In the genomic region with DNA sequence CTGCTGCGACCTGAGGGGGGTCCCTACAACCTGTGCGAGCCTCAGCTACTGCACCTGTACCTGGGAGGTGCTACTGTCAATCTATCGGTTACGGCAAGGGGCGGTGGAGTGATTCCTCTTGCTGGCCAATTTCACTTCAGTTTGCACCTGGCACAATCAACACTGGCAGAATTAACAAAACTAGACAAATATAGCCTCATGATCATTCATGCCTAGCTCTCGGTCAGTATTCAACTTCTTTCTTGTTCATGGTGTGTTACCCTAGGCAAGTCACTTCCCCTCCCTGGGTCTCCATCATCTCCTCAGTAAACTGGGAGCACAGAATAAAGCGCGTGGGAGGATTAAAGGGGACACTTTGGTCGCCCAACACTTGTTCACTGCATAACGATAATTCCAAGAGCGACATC, we compare ENCODE assay signal across 9 cellular contexts. TPM values are rescaled to one million over a fixed set of nuclear protein-coding genes. Genes with fewer than 3 reads are reported as not detected.
A peak's percentile ranks its signal among the peaks of the same experiment; 100 is the strongest.
DNase-seq lines count a peak whose midpoint lies in the region; ATAC-seq, FAIRE-seq and TF ChIP-seq lines count a peak whose summit lies in the region.
"Had no signal": no experiment of that assay in that cellular context is flagged by ENCODE, and none has a peak within 500 bp of the region (broad histone marks: within the 10 kb centered on the region; RNA-seq: fewer than 3 reads in every experiment).

No MANE protein-coding gene starts in this region.

- no peak for TF ChIP-seq CTCF in K562 (IDR thresholded peaks at IDR 0.05 in 2 of 3, conservative IDR thresholded peaks at IDR 0.05 in 1 of 3; ENCODE audit: insufficient read depth in 2 of 3, low read depth in 1 of 3, low read length in 3 of 3)
- TF ChIP-seq CTCF in mesothelial cell of epicardium (IDR thresholded peaks at IDR 0.05; ENCODE audit: unreplicated experiment) = no peak
- TF ChIP-seq CTCF in omental fat pad (IDR thresholded peaks at IDR 0.05) = no peak

- no peaks in the 10 kb centered on the region for H3K9me3 Mint-ChIP-seq in CD4-positive, alpha-beta memory T cell
- H3K9me3 Mint-ChIP-seq in mesothelial cell of epicardium = no peaks in the 10 kb centered on the region

- peak overlapping the region; percentile 94 to 98 (median 96) for H3K4me3 Mint-ChIP-seq in CD4-positive, alpha-beta memory T cell
- H3K4me3 Mint-ChIP-seq in mesothelial cell of epicardium = peak overlapping the region; percentile 94

- CTCF ChIA-PET in CD4-positive, alpha-beta memory T cell (lab: Charles Lee; ENCODE audit: partially characterized antibody) = interaction anchor here (1.0 to 2.0 kb wide), 3 partner anchors 23 to 208 kb away, joined by 3 to 9 read pairs (median 5); no protein-coding TSS in a partner anchor
- CTCF ChIA-PET in K562 (lab: Yijun Ruan, JAX; ENCODE audit: low intra/inter-chr PET ratio) = interaction anchor here (0.6 kb wide), 1 partner anchor 206 kb away, joined by 3 read pairs; no protein-coding TSS in a partner anchor

- H3K4me2 ChIP-seq in K562 (ENCODE audit: insufficient read depth, low read length) = peak overlapping the region; percentile 100

- no peak for FAIRE-seq in K562 (lab: Jason Lieb, UNC)

- 0% methylated on average over 11 of the region's 11 CpGs for WGBS in K562 (ENCODE audit: insufficient coverage, low coverage, missing lambda C conversion rate)

- TF ChIP-seq POLR2A in K562 (conservative IDR thresholded peaks at IDR 0.05) = no peak

- in situ Hi-C loops in K562 (cut with MboI) = loop anchor here (5.0 kb wide), 1 partner anchor 213 kb away; no protein-coding TSS in a partner anchor

- ATAC-seq in HG03135 (IDR thresholded peaks at IDR 0.05; ENCODE audit: unreplicated experiment) = peak; percentile 7
- ATAC-seq in K562 = no peak
- ATAC-seq in omental fat pad (ENCODE audit: low FRiP score) = no peak

- H3K4me3 ChIP-seq in CD4-positive, alpha-beta memory T cell (ENCODE audit: low read length in 2 of 2) = peak overlapping the region; percentile 91 to 93
- peak overlapping the region; percentile 69 for H3K4me3 ChIP-seq in K562

- TF ChIP-seq EP300 in K562 (IDR thresholded peaks at IDR 0.05; ENCODE audit: low read length) = no peak

- no peaks in the 10 kb centered on the region for H3K27me3 ChIP-seq in CD4-positive, alpha-beta memory T cell (ENCODE audit: insufficient read depth, low read length)
- no peaks in the 10 kb centered on the region; a peak in 1 of 5 replicates for H3K27me3 ChIP-seq in K562 (ENCODE audit: control insufficient read depth in 2 of 2, insufficient read depth in 2 of 2, low read length in 2 of 2)

- peaks cover 91% of the 10 kb centered on the region for H3K79me2 ChIP-seq in K562 (ENCODE audit: control insufficient read depth, insufficient read depth, low read length)

- H4K20me1 ChIP-seq in K562 (replicated peaks; ENCODE audit: control insufficient read depth, insufficient read depth, low read length) = peaks cover 22% of the 10 kb centered on the region; the same call in 1 of the 2 replicates

- peaks cover 9 to 32% of the 10 kb centered on the region in 2 donors for H3K36me3 Mint-ChIP-seq in CD4-positive, alpha-beta memory T cell
- H3K36me3 Mint-ChIP-seq in mesothelial cell of epicardium = peaks cover 4% of the 10 kb centered on the region

- DNase-seq in CD4-positive, alpha-beta memory T cell = peak in 1 of 5 donors; percentile 24
- DNase-seq in K562 (ENCODE audit: extremely low read depth in 1 of 4, low spot score in 3 of 4) = no peak
- DNase-seq in mesothelial cell of epicardium (ENCODE audit: low spot score in 2 of 2, unreplicated experiment in 2 of 2) = no peak
- no peak for DNase-seq in DMS153 treated with DMSO at 0.1 percent for 48 hours (lab: John Stamatoyannopoulos, UW; ENCODE audit: unreplicated experiment)
- no peak for DNase-seq in HT-29 (ENCODE audit: low spot score)
- DNase-seq in putamen (ENCODE audit: low spot score) = no peak
- DNase-seq in omental fat pad (ENCODE audit: low spot score) = no peak

- TF ChIP-seq RAD21 in K562 (CRISPR knock-in tag; conservative IDR thresholded peaks at IDR 0.05 in 1 of 2, IDR thresholded peaks at IDR 0.05 in 1 of 2) = no peak

- H3K9me1 ChIP-seq in K562 (ENCODE audit: control insufficient read depth, insufficient read depth, low read length) = peaks cover 5% of the 10 kb centered on the region

- intact Hi-C loops in CD4-positive, alpha-beta memory T cell (cut with micrococcal nuclease) = loop anchor here (1.0 to 2.0 kb wide), 8 partner anchors 7 to 263 kb away; a partner anchor contains a TSS
- intact Hi-C loops in K562 (cut with micrococcal nuclease) = loop anchor here (10.0 kb wide), 1 partner anchor 130 kb away; no protein-coding TSS in a partner anchor

- peaks cover 49% of the 10 kb centered on the region for H3K4me1 ChIP-seq in CD4-positive, alpha-beta memory T cell (ENCODE audit: insufficient read depth, low read length)
- H3K4me1 ChIP-seq in K562 (replicated peaks in 1 of 2; ENCODE audit: control insufficient read depth in 2 of 2, insufficient read depth in 2 of 2, low read length in 2 of 2) = peaks cover 28 to 52% of the 10 kb centered on the region in 2 experiments; a peak in 4 of 5 replicates

- peak overlapping the region; percentile 77 for H3K27ac ChIP-seq in CD4-positive, alpha-beta memory T cell (ENCODE audit: low read depth, low read length)
- H3K27ac ChIP-seq in K562 (ENCODE audit: extremely low read depth, low read depth, low read length) = peak overlapping the region; percentile 92

- H3K36me3 ChIP-seq in CD4-positive, alpha-beta memory T cell (ENCODE audit: insufficient read depth, low read length) = peaks cover 23% of the 10 kb centered on the region
- peaks cover 44% of the 10 kb centered on the region for H3K36me3 ChIP-seq in K562 (ENCODE audit: control insufficient read depth, insufficient read depth, low read length)

- peak overlapping the region; percentile 89 to 98 (median 98) for H3K27ac Mint-ChIP-seq in CD4-positive, alpha-beta memory T cell
- peak overlapping the region; percentile 96 for H3K27ac Mint-ChIP-seq in mesothelial cell of epicardium

- POLR2A ChIA-PET in CD4-positive, alpha-beta memory T cell (lab: Charles Lee; ENCODE audit: partially characterized antibody) = interaction anchor here (0.7 to 5.6 kb wide), 15 partner anchors 9 to 234 kb away, joined by 3 to 84 read pairs (median 5); a partner anchor contains a TSS
- POLR2A ChIA-PET in K562 (lab: Yijun Ruan, JAX) = interaction anchor here (0.7 to 1.9 kb wide), 10 partner anchors 9 to 208 kb away, joined by 3 to 13 read pairs (median 4); a partner anchor contains a TSS

- H3K9me3 ChIP-seq in CD4-positive, alpha-beta memory T cell (ENCODE audit: control insufficient read depth in 1 of 2, low read length in 2 of 2) = no peaks in the 10 kb centered on the region
- no peaks in the 10 kb centered on the region for H3K9me3 ChIP-seq in K562 (replicated peaks; ENCODE audit: control insufficient read depth, insufficient read depth, low read depth, low read length)

- peak overlapping the region; percentile 87 for H2AFZ ChIP-seq in K562 (ENCODE audit: low read depth, low read length)

- no peaks in the 10 kb centered on the region for H3K27me3 Mint-ChIP-seq in CD4-positive, alpha-beta memory T cell
- H3K27me3 Mint-ChIP-seq in mesothelial cell of epicardium (ENCODE audit: low read depth) = no peaks in the 10 kb centered on the region

- TSS peak; percentile 77 for BruUV-seq in K562 (replicated peaks; lab: Mats Ljungman, UMichigan)

- peak overlapping the region; percentile 96 to 100 for H3K9ac ChIP-seq in K562 (ENCODE audit: insufficient read depth in 1 of 2, low read depth in 2 of 2, low read length in 2 of 2)

- peaks cover 36 to 79% (median 50%) of the 10 kb centered on the region in 4 donors for H3K4me1 Mint-ChIP-seq in CD4-positive, alpha-beta memory T cell
- peaks cover 35% of the 10 kb centered on the region for H3K4me1 Mint-ChIP-seq in mesothelial cell of epicardium

RNA-seq across cellular contexts. Expression of a gene that starts 0.6 kb away (rescaled TPM):
- total RNA-seq in CD4-positive, alpha-beta memory T cell = 10 to 100 TPM; 20.0 to 20.9 TPM
- polyA plus RNA-seq in CD4-positive, alpha-beta memory T cell = 10 to 100 TPM in 1 of 2 donors, 1 to 10 TPM in 1; 5.7 to 11.2 TPM
- total RNA-seq in K562 (2011; cell fraction: chromatin; rRNA removed; ENCODE audit: low replicate concordance) = 66.7 and 93.9 TPM in 2 replicates
- 51.6 and 54.4 TPM in 2 replicates for total RNA-seq in K562 (2011; cell fraction: nucleolus; rRNA removed)
- 56.7 and 58.4 TPM in 2 replicates for total RNA-seq in K562 (2011; cell fraction: nucleoplasm; rRNA removed)
- total RNA-seq in K562 (2014; rRNA removed) = 23.3 and 28.2 TPM in 2 replicates
- 20.5 and 22.1 TPM in 2 replicates for total RNA-seq in K562 (2014; rRNA removed; fragmentation: Illumina TruSeq; extraction: Trizol)
- total RNA-seq in K562 (2015; rRNA removed; fragmentation: Illumina TruSeq; extraction: Trizol) = 22.6 and 22.8 TPM in 2 replicates
- 44.8 and 49.9 TPM in 2 replicates for total RNA-seq in K562 (2021)
- 36.0 and 37.0 TPM in 2 replicates for polyA plus RNA-seq in K562 (2011; rRNA removed)
- polyA plus RNA-seq in K562 (2011; cell fraction: cytosol; rRNA removed) = 21.9 and 29.0 TPM in 2 replicates
- 44.9 and 51.5 TPM in 2 replicates for polyA plus RNA-seq in K562 (2011; cell fraction: nucleus; rRNA removed)
- polyA plus RNA-seq in K562 (2012) = 22.9 and 35.2 TPM in 2 replicates
- polyA plus RNA-seq in K562 (2014; fragmentation: Illumina TruSeq; extraction: Trizol) = 34.9 and 38.9 TPM in 2 replicates
- polyA plus RNA-seq in K562 (2014; fragmentation: Nextera tagmentation; extraction: Ambion mirVana) = 10 to 100 TPM; 34.5 to 53.2 TPM
- polyA plus RNA-seq in K562 (2014; rRNA removed) = 39.6 and 45.1 TPM in 2 replicates
- 20.4 and 22.9 TPM in 2 replicates for polyA minus RNA-seq in K562 (2011; rRNA and poly(A)+ RNA removed)
- polyA minus RNA-seq in K562 (2011; cell fraction: cytosol; rRNA and poly(A)+ RNA removed) = 18.8 and 19.5 TPM in 2 replicates
- 14.0 and 19.4 TPM in 2 replicates for polyA minus RNA-seq in K562 (2011; cell fraction: nucleus; rRNA and poly(A)+ RNA removed)
- total RNA-seq in mesothelial cell of epicardium = 11.9 to 14.7 TPM (median 13.3 TPM) in 3 replicates
- total RNA-seq in HT-29 (2014; rRNA removed; shearing (Covaris generic)) = 9.1 and 11.7 TPM in 2 replicates
- 1 to 10 TPM; 4.0 to 7.3 (median 6.1) TPM for total RNA-seq in omental fat pad

RNA-seq across cellular contexts. Expression of a gene that starts 0.9 kb away (rescaled TPM):
- 100 to 1,000 TPM; 176 to 181 TPM for total RNA-seq in CD4-positive, alpha-beta memory T cell
- 10 to 100 TPM in 1 of 2 donors, 1 to 10 TPM in 1; 1.3 to 25.8 TPM for polyA plus RNA-seq in CD4-positive, alpha-beta memory T cell
- 236 and 527 TPM in 2 replicates for total RNA-seq in K562 (2011; cell fraction: chromatin; rRNA removed; ENCODE audit: low replicate concordance)
- 224 and 226 TPM in 2 replicates for total RNA-seq in K562 (2011; cell fraction: nucleolus; rRNA removed)
- total RNA-seq in K562 (2011; cell fraction: nucleoplasm; rRNA removed) = 197 and 205 TPM in 2 replicates
- total RNA-seq in K562 (2014; rRNA removed) = 31.7 and 48.0 TPM in 2 replicates
- total RNA-seq in K562 (2014; rRNA removed; fragmentation: Illumina TruSeq; extraction: Trizol) = 17.5 and 18.5 TPM in 2 replicates
- 23.0 and 23.5 TPM in 2 replicates for total RNA-seq in K562 (2015; rRNA removed; fragmentation: Illumina TruSeq; extraction: Trizol)
- 66.5 and 77.6 TPM in 2 replicates for total RNA-seq in K562 (2021)
- 18.7 and 38.8 TPM in 2 replicates for polyA plus RNA-seq in K562 (2011; rRNA removed)
- polyA plus RNA-seq in K562 (2011; cell fraction: cytosol; rRNA removed) = 18.1 and 19.7 TPM in 2 replicates
- 257 and 300 TPM in 2 replicates for polyA plus RNA-seq in K562 (2011; cell fraction: nucleus; rRNA removed)
- polyA plus RNA-seq in K562 (2012) = 42.8 and 67.6 TPM in 2 replicates
- 33.1 and 34.3 TPM in 2 replicates for polyA plus RNA-seq in K562 (2014; fragmentation: Illumina TruSeq; extraction: Trizol)
- 1 to 10 TPM; 2.4 to 3.0 TPM for polyA plus RNA-seq in K562 (2014; fragmentation: Nextera tagmentation; extraction: Ambion mirVana)
- polyA plus RNA-seq in K562 (2014; rRNA removed) = 36.3 and 41.4 TPM in 2 replicates
- 30.7 and 36.0 TPM in 2 replicates for polyA minus RNA-seq in K562 (2011; rRNA and poly(A)+ RNA removed)
- polyA minus RNA-seq in K562 (2011; cell fraction: cytosol; rRNA and poly(A)+ RNA removed) = 38.7 and 60.5 TPM in 2 replicates
- 78.2 and 87.4 TPM in 2 replicates for polyA minus RNA-seq in K562 (2011; cell fraction: nucleus; rRNA and poly(A)+ RNA removed)
- total RNA-seq in mesothelial cell of epicardium = 86.0 to 90.8 TPM (median 87.7 TPM) in 3 replicates
- 63.4 and 67.9 TPM in 2 replicates for total RNA-seq in HT-29 (2014; rRNA removed; shearing (Covaris generic))
- 100 to 1,000 TPM in 2 of 4 donors, 10 to 100 TPM in 2; 52.7 to 149 (median 85.7) TPM for total RNA-seq in omental fat pad

RNA-seq across cellular contexts. Expression of a gene that starts 48.0 kb away (rescaled TPM):
- total RNA-seq in CD4-positive, alpha-beta memory T cell = 1 to 10 TPM; 2.0 to 3.0 TPM
- under 1 TPM; 0.88 to 0.96 TPM for polyA plus RNA-seq in CD4-positive, alpha-beta memory T cell
- total RNA-seq in K562 (2011; cell fraction: chromatin; rRNA removed; ENCODE audit: low replicate concordance) = 7.2 and 17.1 TPM in 2 replicates
- 12.9 and 14.3 TPM in 2 replicates for total RNA-seq in K562 (2011; cell fraction: nucleolus; rRNA removed)
- 12.8 and 15.2 TPM in 2 replicates for total RNA-seq in K562 (2011; cell fraction: nucleoplasm; rRNA removed)
- total RNA-seq in K562 (2014; rRNA removed) (1.3 and 2.1 TPM in 2 replicates), K562 (2014; rRNA removed; fragmentation: Illumina TruSeq; extraction: Trizol) (0.29 and 0.69 TPM in 2 replicates), K562 (2015; rRNA removed; fragmentation: Illumina TruSeq; extraction: Trizol) (0.62 and 0.64 TPM in 2 replicates), K562 (2021) (1.5 and 2.0 TPM in 2 replicates), mesothelial cell of epicardium (38.8 to 43.0 TPM (median 40.9 TPM) in 3 replicates), omental fat pad (10 to 100 TPM in 2 of 4 donors, 1 to 10 TPM in 2; 4.7 to 39.6 (median 11.2) TPM)
- polyA plus RNA-seq in K562 (2011; rRNA removed) (1.7 and 3.0 TPM in 2 replicates), K562 (2014; fragmentation: Illumina TruSeq; extraction: Trizol) (1.1 and 1.9 TPM in 2 replicates), K562 (2014; fragmentation: Nextera tagmentation; extraction: Ambion mirVana) (under 1 TPM; 0.20 TPM), K562 (2014; rRNA removed) (1.8 and 2.1 TPM in 2 replicates)
- polyA plus RNA-seq in K562 (2011; cell fraction: cytosol; rRNA removed) = 3.3 and 4.3 TPM in 2 replicates
- 7.2 and 7.8 TPM in 2 replicates for polyA plus RNA-seq in K562 (2011; cell fraction: nucleus; rRNA removed)
- polyA plus RNA-seq in K562 (2012) = 2.8 and 4.4 TPM in 2 replicates
- polyA minus RNA-seq in K562 (2011; rRNA and poly(A)+ RNA removed) = 1.4 and 2.1 TPM in 2 replicates
- 1.1 and 4.8 TPM in 2 replicates for polyA minus RNA-seq in K562 (2011; cell fraction: cytosol; rRNA and poly(A)+ RNA removed)
- polyA minus RNA-seq in K562 (2011; cell fraction: nucleus; rRNA and poly(A)+ RNA removed) = 2.7 and 5.3 TPM in 2 replicates
- total RNA-seq in HT-29 (2014; rRNA removed; shearing (Covaris generic)) = not detected in 2 replicates
- total RNA-seq: M059J had no signal
